ENCODE assay signal across 26 cellular contexts in genomic region chr2:66985901-66986300, GRCh38.
"Had no signal": no experiment of that assay in that cellular context is flagged by ENCODE, and none has a peak within 500 bp of the region (broad histone marks: within the 10 kb centered on the region; RNA-seq: fewer than 3 reads in every experiment).

No MANE protein-coding gene starts in this region.

- H3K36me3 Mint-ChIP-seq: memory B cell; mesothelial cell of epicardium; naive B cell; natural killer cell treated with Interleukin-12 subunit alpha and Interleukin-12 subunit beta and Interleukin-15 and Interleukin-18, amount 100 ng/mL, for 72 hours; neural progenitor cell; stimulated activated naive B cell treated with anti-CD40 and anti-IgM and Interleukin-4, amounts not matched to agents 10 μg/mL and 1 μg/mL and 100 μg/mL, for 72 hours had no signal

- H2AFZ ChIP-seq: neural progenitor cell, parathyroid adenoma had no signal

- H3K4me2 ChIP-seq: neural progenitor cell had no signal

- ATAC-seq: gastrocnemius medialis; left lobe of liver; mucosa of descending colon; natural killer cell treated with Interleukin-12 subunit alpha and Interleukin-12 subunit beta and Interleukin-15 and Interleukin-18, amount 100 ng/mL, for 72 hours; stimulated activated naive B cell treated with anti-CD40 and anti-IgM and Interleukin-4, amounts not matched to agents 10 μg/mL and 1 μg/mL and 100 μg/mL, for 72 hours had no signal

- H3K9me3 Mint-ChIP-seq: mesothelial cell of epicardium; neural progenitor cell; stimulated activated naive CD8-positive, alpha-beta T cell treated with anti-CD3 and anti-CD28 coated beads, Interleukin-15, Interleukin-2, amounts not matched to agents 100 ng/mL and 50 ng/mL, for 24 hours had no signal

- H3K36me3 ChIP-seq: colonic mucosa, esophagus muscularis mucosa, gastrocnemius medialis, neural progenitor cell, right atrium auricular region, spleen, thoracic aorta, tibial nerve, upper lobe of left lung had no signal

- H3K4me3 ChIP-seq: colonic mucosa, esophagus muscularis mucosa, gastrocnemius medialis, lung, mucosa of descending colon, neural progenitor cell, right atrium auricular region, skin epidermis, spleen, thoracic aorta, tibial nerve, upper lobe of left lung had no signal

- H3K4me1 Mint-ChIP-seq: memory B cell; naive B cell; neural progenitor cell; stimulated activated naive B cell treated with anti-CD40 and anti-IgM and Interleukin-4, amounts not matched to agents 10 μg/mL and 1 μg/mL and 100 μg/mL, for 72 hours had no signal

- H3K27me3 Mint-ChIP-seq: dendritic cell treated with granulocyte-macrophage colony-stimulating factor and Interleukin-4, amounts not matched to agents 40 ng/mL and 50 ng/mL, for 4 days; memory B cell; naive B cell; progenitor cell of endocrine pancreas; stimulated activated naive B cell treated with anti-CD40 and anti-IgM and Interleukin-4, amounts not matched to agents 10 μg/mL and 1 μg/mL and 100 μg/mL, for 72 hours; stimulated activated naive CD8-positive, alpha-beta T cell treated with anti-CD3 and anti-CD28 coated beads, Interleukin-15, Interleukin-2, amounts not matched to agents 100 ng/mL and 50 ng/mL, for 24 hours had no signal

- H3K27ac ChIP-seq: colonic mucosa, gastrocnemius medialis, neural progenitor cell, parathyroid adenoma, right atrium auricular region, skin epidermis, spleen, thoracic aorta, tibial nerve, upper lobe of left lung had no signal

- H3K27me3 ChIP-seq: colonic mucosa, esophagus muscularis mucosa, gastrocnemius medialis, neural progenitor cell, right atrium auricular region, spleen, tibial nerve, upper lobe of left lung had no signal

- H3K9me3 ChIP-seq: colonic mucosa, esophagus muscularis mucosa, gastrocnemius medialis, mucosa of descending colon, right atrium auricular region, spleen, thoracic aorta, tibial nerve, upper lobe of left lung had no signal

- H3K4me1 ChIP-seq: colonic mucosa, gastrocnemius medialis, neural progenitor cell, parathyroid adenoma, right atrium auricular region, spleen, tibial nerve had no signal

- H3K4me3 Mint-ChIP-seq: dendritic cell treated with granulocyte-macrophage colony-stimulating factor and Interleukin-4, amounts not matched to agents 40 ng/mL and 50 ng/mL, for 4 days; memory B cell; mesothelial cell of epicardium; naive B cell; natural killer cell treated with Interleukin-12 subunit alpha and Interleukin-12 subunit beta and Interleukin-15 and Interleukin-18, amount 100 ng/mL, for 72 hours; neural progenitor cell; stimulated activated naive B cell treated with anti-CD40 and anti-IgM and Interleukin-4, amounts not matched to agents 10 μg/mL and 1 μg/mL and 100 μg/mL, for 72 hours; stimulated activated naive CD8-positive, alpha-beta T cell treated with anti-CD3 and anti-CD28 coated beads, Interleukin-15, Interleukin-2, amounts not matched to agents 100 ng/mL and 50 ng/mL, for 24 hours had no signal

- H3K9ac ChIP-seq: neural progenitor cell, parathyroid adenoma had no signal

- H3K27ac Mint-ChIP-seq: dendritic cell treated with granulocyte-macrophage colony-stimulating factor and Interleukin-4, amounts not matched to agents 40 ng/mL and 50 ng/mL, for 4 days; memory B cell; mesothelial cell of epicardium; naive B cell; natural killer cell treated with Interleukin-12 subunit alpha and Interleukin-12 subunit beta and Interleukin-15 and Interleukin-18, amount 100 ng/mL, for 72 hours; neural progenitor cell; stimulated activated naive B cell treated with anti-CD40 and anti-IgM and Interleukin-4, amounts not matched to agents 10 μg/mL and 1 μg/mL and 100 μg/mL, for 72 hours; stimulated activated naive CD8-positive, alpha-beta T cell treated with anti-CD3 and anti-CD28 coated beads, Interleukin-15, Interleukin-2, amounts not matched to agents 100 ng/mL and 50 ng/mL, for 24 hours had no signal

- DNase-seq: colonic mucosa; effector CD8-positive, alpha-beta T cell; foreskin fibroblast; gastrocnemius medialis; head of caudate nucleus; kidney; mucosa of descending colon; naive B cell; spleen; stimulated activated naive B cell treated with anti-CD40 and anti-IgM and Interleukin-4, amounts not matched to agents 10 μg/mL and 1 μg/mL and 100 μg/mL, for 72 hours; upper lobe of left lung had no signal
